In the genomic region with DNA sequence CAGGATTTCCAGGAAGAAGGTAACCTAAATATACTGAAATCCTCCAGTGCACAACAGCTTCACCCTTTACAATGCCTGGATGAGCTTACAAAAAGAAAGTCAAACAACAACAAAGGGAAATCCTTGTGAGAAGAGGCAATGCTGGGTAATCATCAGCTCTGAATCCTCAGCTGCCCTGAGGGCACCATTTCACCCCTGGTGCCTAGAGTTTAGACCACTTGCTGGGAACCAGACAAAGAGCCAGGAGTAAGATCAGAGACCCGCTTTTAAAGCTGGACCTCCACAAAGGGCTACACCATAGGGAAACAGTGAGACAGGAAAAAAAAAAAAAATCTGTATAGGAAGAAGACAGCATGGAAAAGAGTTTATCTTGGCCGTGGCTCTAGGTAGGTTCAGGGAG, we compare ENCODE assay signal across 23 cellular contexts.
"Had no signal": no experiment of that assay in that cellular context is flagged by ENCODE, and none has a peak within 500 bp of the region (broad histone marks: within the 10 kb centered on the region; RNA-seq: fewer than 3 reads in every experiment).

No MANE protein-coding gene starts in this region.

- H3K4me1 ChIP-seq: left lung, psoas muscle had no signal

- H3K36me3 ChIP-seq: heart right ventricle, left lung, neutrophil, ovary, right atrium auricular region, spleen, upper lobe of right lung had no signal

- H3K9me3 ChIP-seq: left lung, neutrophil, ovary, psoas muscle, right atrium auricular region, upper lobe of right lung had no signal

- H3K27me3 ChIP-seq: ovary had no signal

- DNase-seq: activated CD4-positive, alpha-beta T cell treated with anti-CD3 and anti-CD28 coated beads, Interleukin-2, amount 10 ng/mL, durations not matched to agents 24 days and 14 days; activated CD8-positive, alpha-beta memory T cell treated with anti-CD3 and anti-CD28 coated beads, Interleukin-2, amount 10 ng/mL, durations not matched to agents 7 days and 5 days; activated CD8-positive, alpha-beta T cell treated with anti-CD3 and anti-CD28 coated beads for 36 hours; activated effector memory CD4-positive, alpha-beta T cell treated with anti-CD3 and anti-CD28 coated beads, Interleukin-2, amount 50 U/mL, for 16 hours; activated naive CD4-positive, alpha-beta T cell treated with anti-CD3 and anti-CD28 coated beads, Interleukin-2, amount 10 ng/mL, durations not matched to agents 7 days and 5 days; activated T-cell treated with anti-CD3 and anti-CD28 coated beads for 4 hours; amygdala; cerebellar nuclear complex; heart right ventricle; immature natural killer cell; kidney glomerular epithelial cell; left lung; naive thymus-derived CD4-positive, alpha-beta T cell; ovary; psoas muscle; spleen; stimulated activated CD4-positive, alpha-beta T cell treated with anti-CD3 and anti-CD28 coated beads, Interleukin-4, amount 100 ng/mL, for 24 hours; stimulated activated naive CD4-positive, alpha-beta T cell treated with Interleukin-2 at 50 U/mL for 16 hours; upper lobe of right lung had no signal

- H3K4me3 ChIP-seq: coronary artery, heart right ventricle, left lung, lung, ovary, psoas muscle, right atrium auricular region, spleen, upper lobe of right lung had no signal
